ENCODE assay signal across 29 cellular contexts in genomic region chr13:20274466-20274865, GRCh38. TPM values are rescaled to one million over a fixed set of nuclear protein-coding genes. Genes with fewer than 3 reads are reported as not detected.
"Had no signal": no experiment of that assay in that cellular context is flagged by ENCODE, and none has a peak within 500 bp of the region (broad histone marks: within the 10 kb centered on the region; RNA-seq: fewer than 3 reads in every experiment).

No MANE protein-coding gene starts in this region.

- H3K27ac Mint-ChIP-seq: activated CD4-positive, alpha-beta T cell treated with anti-CD3 and anti-CD28 coated beads, Interleukin-2, amount 10 ng/mL, durations not matched to agents 24 days and 14 days; activated CD8-positive, alpha-beta T cell treated with anti-CD3 and anti-CD28 coated beads for 36 hours; activated naive CD4-positive, alpha-beta T cell treated with anti-CD3 and anti-CD28 coated beads for 36 hours; activated naive CD8-positive, alpha-beta T cell treated with anti-CD3 and anti-CD28 coated beads, Interleukin-2, amount 50 U/mL, for 24 hours; activated T-helper 17 cell treated with anti-CD3 and anti-CD28 coated beads, Interleukin-2, amount 50 U/mL, for 72 hours; memory B cell; naive thymus-derived CD4-positive, alpha-beta T cell had no signal

- H3K4me3 Mint-ChIP-seq: activated CD4-positive, alpha-beta T cell treated with anti-CD3 and anti-CD28 coated beads, Interleukin-2, amount 10 ng/mL, durations not matched to agents 24 days and 14 days; activated CD8-positive, alpha-beta T cell treated with anti-CD3 and anti-CD28 coated beads for 36 hours; activated naive CD4-positive, alpha-beta T cell treated with anti-CD3 and anti-CD28 coated beads for 36 hours; activated naive CD8-positive, alpha-beta T cell treated with anti-CD3 and anti-CD28 coated beads, Interleukin-2, amount 50 U/mL, for 24 hours; activated T-helper 17 cell treated with anti-CD3 and anti-CD28 coated beads, Interleukin-2, amount 50 U/mL, for 72 hours; central memory CD8-positive, alpha-beta T cell; memory B cell; naive thymus-derived CD4-positive, alpha-beta T cell had no signal

- H3K27ac ChIP-seq: brain microvascular endothelial cell, colonic mucosa, left ventricle myocardium inferior, psoas muscle, tibial nerve had no signal

- H3K9me3 Mint-ChIP-seq: activated CD4-positive, alpha-beta T cell treated with anti-CD3 and anti-CD28 coated beads, Interleukin-2, amount 10 ng/mL, durations not matched to agents 24 days and 14 days; activated CD8-positive, alpha-beta T cell treated with anti-CD3 and anti-CD28 coated beads for 36 hours; activated naive CD4-positive, alpha-beta T cell treated with anti-CD3 and anti-CD28 coated beads for 36 hours; activated naive CD8-positive, alpha-beta T cell treated with anti-CD3 and anti-CD28 coated beads, Interleukin-2, amount 50 U/mL, for 24 hours; activated T-helper 17 cell treated with anti-CD3 and anti-CD28 coated beads, Interleukin-2, amount 50 U/mL, for 72 hours; central memory CD8-positive, alpha-beta T cell had no signal

- DNase-seq: activated CD4-positive, alpha-beta T cell treated with anti-CD3 and anti-CD28 coated beads, Interleukin-2, amount 10 ng/mL, durations not matched to agents 24 days and 14 days; activated CD4-positive, CD25-positive, alpha-beta regulatory T cell; activated CD8-positive, alpha-beta T cell treated with anti-CD3 and anti-CD28 coated beads for 36 hours; activated naive CD4-positive, alpha-beta T cell treated with anti-CD3 and anti-CD28 coated beads for 36 hours; activated naive CD8-positive, alpha-beta T cell treated with anti-CD3 and anti-CD28 coated beads, Interleukin-2, amount 50 U/mL, for 24 hours; activated T-cell treated with anti-CD3 and anti-CD28 coated beads, Interleukin-2, amount 50 U/mL, for 1 hour; aorta; brain microvascular endothelial cell; colonic mucosa; effector CD4-positive, alpha-beta T cell; foreskin fibroblast; glutamatergic neuron; kidney; left ventricle myocardium inferior; mucosa of descending colon; naive thymus-derived CD4-positive, alpha-beta T cell; psoas muscle; right cardiac atrium; stimulated activated CD4-positive, alpha-beta T cell treated with anti-CD3 and anti-CD28 coated beads, Interleukin-2, amount 100 ng/mL, for 24 hours; stimulated activated naive CD4-positive, alpha-beta T cell treated with Interleukin-2 at 50 U/mL for 16 hours; substantia nigra; T-helper 1 cell; T-helper 9 cell had no signal

- H3K4me1 Mint-ChIP-seq: activated CD4-positive, alpha-beta T cell treated with anti-CD3 and anti-CD28 coated beads, Interleukin-2, amount 10 ng/mL, durations not matched to agents 24 days and 14 days; activated naive CD8-positive, alpha-beta T cell treated with anti-CD3 and anti-CD28 coated beads, Interleukin-2, amount 50 U/mL, for 24 hours; activated T-helper 17 cell treated with anti-CD3 and anti-CD28 coated beads, Interleukin-2, amount 50 U/mL, for 72 hours; central memory CD8-positive, alpha-beta T cell; memory B cell had no signal

- H3K36me3 Mint-ChIP-seq: memory B cell; naive thymus-derived CD4-positive, alpha-beta T cell had no signal

- ATAC-seq: activated CD8-positive, alpha-beta T cell treated with anti-CD3 and anti-CD28 coated beads for 36 hours; activated naive CD8-positive, alpha-beta T cell treated with anti-CD3 and anti-CD28 coated beads, Interleukin-2, amount 50 U/mL, for 24 hours; activated T-helper 17 cell treated with anti-CD3 and anti-CD28 coated beads, Interleukin-2, amount 50 U/mL, for 72 hours; mucosa of descending colon; naive thymus-derived CD4-positive, alpha-beta T cell; psoas muscle; right cardiac atrium had no signal

RNA-seq across cellular contexts. Expression of gene GJB6, which starts 42.3 kb away (rescaled TPM):
- total RNA-seq: aorta, colonic mucosa, kidney, left ventricle myocardium inferior, mucosa of descending colon, osteocyte, psoas muscle, right cardiac atrium, skeletal muscle tissue, tibial nerve had no signal
